ENCODE assay signal across 16 cellular contexts in the genomic region with DNA sequence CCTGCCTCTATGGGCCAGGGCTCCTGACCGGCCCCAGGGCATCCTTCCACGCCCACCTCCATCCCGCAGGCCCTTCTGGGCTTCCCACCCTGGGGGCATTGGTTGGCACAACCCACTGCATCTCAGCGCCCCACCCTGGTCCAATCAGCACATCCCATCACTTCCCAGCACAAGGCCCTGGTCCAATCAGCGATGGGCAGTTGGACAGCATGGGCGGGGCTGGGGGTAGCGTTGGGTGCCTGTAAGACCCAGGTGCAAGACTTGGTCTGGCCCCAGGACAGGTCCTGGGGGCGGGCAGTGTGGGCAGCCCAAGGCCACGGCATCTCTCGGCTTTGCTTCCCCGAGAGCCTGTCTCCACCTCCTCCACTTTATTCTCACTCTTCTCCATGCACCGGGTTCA.
DNase-seq lines count a peak whose midpoint lies in the region; ATAC-seq and TF ChIP-seq lines count a peak whose summit lies in the region.
"Had no signal": no experiment of that assay in that cellular context is flagged by ENCODE, and none has a peak within 500 bp of the region (broad histone marks: within the 10 kb centered on the region; RNA-seq: fewer than 3 reads in every experiment).

No MANE protein-coding gene starts in this region.

- H2BK20ac ChIP-seq in H9 (ENCODE audit: low read depth, low read length, poor library complexity, severe bottlenecking), result no peak overlapping the region

- no peak overlapping the region for H2BK12ac ChIP-seq in H9 (ENCODE audit: insufficient read length, low read depth, low read length)

- no peak overlapping the region for H2BK15ac ChIP-seq in H9 (ENCODE audit: low read depth, low read length)

- H3K27ac ChIP-seq in H9 (ENCODE audit: insufficient read length, low read depth, low read length), result no peak overlapping the region
- H3K27ac ChIP-seq in testis, result no peak overlapping the region

- H3K9me3 Mint-ChIP-seq in H9, result peaks cover 0 to 6% of the 10 kb centered on the region in 2 experiments; a peak in 2 of 5 replicates
- H3K9me3 Mint-ChIP-seq: HFFc6 had no signal

- no peak overlapping the region for H2BK5ac ChIP-seq in H9 (ENCODE audit: insufficient read length, low read length)

- DNase-seq in H9 (peak; percentile 61), testis (peak; percentile 58), putamen (ENCODE audit: low spot score) (no peak), iPS-NIHi7 (ENCODE audit: extremely low spot score) (no peak)
- DNase-seq: C1 segment of cervical spinal cord; Calu3; CD4-positive, alpha-beta memory T cell; COR-L47; DMS53; DMS79 treated with DMSO at 0.1 percent for 48 hours; GF-D8; GOT3; HFFc6 had no signal

- no peak overlapping the region for H3K9ac ChIP-seq in H9 (ENCODE audit: extremely low read depth, insufficient read length, low read length)

- H3K4me1 ChIP-seq in H9 (ENCODE audit: insufficient read depth, low read length), result peaks cover 6% of the 10 kb centered on the region; the same call in 1 of the 2 replicates
- no peaks in the 10 kb centered on the region for H3K4me1 ChIP-seq in testis

- H3K9me3 ChIP-seq in H9 (ENCODE audit: control insufficient read depth, low read depth, low read length) (no peaks in the 10 kb centered on the region), testis (no peaks in the 10 kb centered on the region)
- H3K9me3 ChIP-seq: HAP-1 had no signal

- H3K23ac ChIP-seq in H9 (ENCODE audit: insufficient read length, low read depth, low read length), result no peak overlapping the region

- no peaks in the 10 kb centered on the region for H3K36me3 ChIP-seq in testis (ENCODE audit: low read depth, missing control alignments)
- H3K36me3 ChIP-seq: HAP-1 had no signal

- H4K8ac ChIP-seq in H9 (replicated peaks; ENCODE audit: insufficient read length, low read depth, low read length), result no peak overlapping the region

- 0 out of 7 replicates have a peak overlapping the region, but pooled peaks of 1 of the 3 experiments have one; percentile 14 for H3K27ac Mint-ChIP-seq in H9
- H3K27ac Mint-ChIP-seq: CD4-positive, alpha-beta memory T cell; HFFc6 had no signal

- H2BK120ac ChIP-seq in H9 (ENCODE audit: low read depth, low read length, poor library complexity, severe bottlenecking), result no peak overlapping the region

- H3K4me1 Mint-ChIP-seq in H9, result peaks cover 25 to 33% of the 10 kb centered on the region in 2 experiments
- H3K4me1 Mint-ChIP-seq: CD4-positive, alpha-beta memory T cell had no signal

- WGBS in H9 (ENCODE audit: extremely low coverage, insufficient read length, low lambda C conversion rate), result no CpG with 5 or more reads among the region's 12 CpGs
- 38 to 48% methylated on average over 12 of the region's 12 CpGs for WGBS in testis, 2 donors

- no peak overlapping the region for H3K14ac ChIP-seq in H9 (ENCODE audit: insufficient read depth, low read length)

- H3K4ac ChIP-seq in H9 (ENCODE audit: low read depth, low read length), result no peak overlapping the region

- no peak overlapping the region for H3K56ac ChIP-seq in H9 (ENCODE audit: insufficient read length, low read depth, low read length)

- H3K36me3 Mint-ChIP-seq in H9 (ENCODE audit: insufficient read depth in 1 of 3, low read depth in 3 of 3), result peaks cover 0 to 5% (median 2%) of the 10 kb centered on the region in 3 experiments; a peak in 3 of 7 replicates
- H3K36me3 Mint-ChIP-seq: CD4-positive, alpha-beta memory T cell had no signal

- H3K4me2 ChIP-seq in H9 (ENCODE audit: insufficient read depth, insufficient read length, low read length), result no peak overlapping the region

- no peaks in the 10 kb centered on the region for H3K79me2 ChIP-seq in H9 (ENCODE audit: insufficient read depth, low read length)

- H2AFZ ChIP-seq in H9 (ENCODE audit: low read length), result no peak overlapping the region

- ATAC-seq in esophagus mucosa (peak; percentile 15), GM18505 (IDR thresholded peaks at IDR 0.05; ENCODE audit: unreplicated experiment) (no peak)

- no peak overlapping the region for H4K91ac ChIP-seq in H9 (ENCODE audit: insufficient read length, low read depth, low read length)

- H3K23me2 ChIP-seq in H9 (ENCODE audit: insufficient read length, low read depth, low read length, poor library complexity, severe bottlenecking), result no peaks in the 10 kb centered on the region

- H3K18ac ChIP-seq in H9 (ENCODE audit: insufficient read length, low read depth, low read length), result no peak overlapping the region

- intact Hi-C loops in testis (cut with DNase I; ENCODE audit: low total_unique reads), result no loop called here

- no peaks in the 10 kb centered on the region for H3K79me1 ChIP-seq in H9 (ENCODE audit: insufficient read depth, low read depth, low read length, poor library complexity, severe bottlenecking)

- peaks cover 27% of the 10 kb centered on the region for H3K27me3 Mint-ChIP-seq in H9 (ENCODE audit: low read depth)

- TF ChIP-seq POLR2A in testis (IDR thresholded peaks at IDR 0.05) (no peak), GM18505 (IDR thresholded peaks at IDR 0.05; ENCODE audit: borderline replicate concordance, extremely low read depth, insufficient read depth, insufficient read length) (no peak)

- no peak overlapping the region for H3K4me3 ChIP-seq in testis
- H3K4me3 ChIP-seq: HAP-1 had no signal

- no peak overlapping the region for H3T11ph ChIP-seq in H9 (ENCODE audit: low read length)

- no peaks in the 10 kb centered on the region for H4K20me1 ChIP-seq in H9 (ENCODE audit: control insufficient read depth, insufficient read depth, insufficient read length)

- no peak overlapping the region for H4K5ac ChIP-seq in H9 (ENCODE audit: insufficient read length, low read depth, low read length)

- TF ChIP-seq CTCF in H9 (conservative IDR thresholded peaks at IDR 0.05), result no peak
- TF ChIP-seq CTCF in testis (IDR thresholded peaks at IDR 0.05), result no peak

- H3K27me3 ChIP-seq in H9 (ENCODE audit: insufficient read depth, low read length) (no peaks in the 10 kb centered on the region), testis (no peaks in the 10 kb centered on the region)

- H2AK5ac ChIP-seq in H9 (ENCODE audit: insufficient read length, low read length), result no peak overlapping the region

- no peak overlapping the region for H3K4me3 Mint-ChIP-seq in H9
- H3K4me3 Mint-ChIP-seq: CD4-positive, alpha-beta memory T cell; HFFc6 had no signal

Comparison
In these comparisons a context has a peak if more than half of its experiments do, and no peak if none do; other contexts are left out.
1. DNase-seq: peak in H9 (single experiment) and testis (single experiment); none in putamen (single experiment) and iPS-NIHi7 (single experiment).